ENCODE assay signal across 2 cellular contexts in genomic region chr15:35055416-35056105, GRCh38.
TF ChIP-seq lines count a peak whose summit lies in the region.

No MANE protein-coding gene starts in this region.

TF ChIP-seq in WTC11, 78 proteins besides CTCF, POLR2A, EP300 and RAD21 (continued from another document):
- TF ChIP-seq ZBTB43 (CRISPR knock-in tag; IDR thresholded peaks at IDR 0.05): no peak
- no peak for TF ChIP-seq E2F4 (CRISPR knock-in tag; IDR thresholded peaks at IDR 0.05; ENCODE audit: borderline replicate concordance, low read depth)

TF ChIP-seq in GM23338, 12 proteins besides CTCF, POLR2A, EP300 and RAD21 (continued from another document):
- TF ChIP-seq CREB1 (CRISPR knock-in tag; IDR thresholded peaks at IDR 0.05; ENCODE audit: low read depth) (no peak), ZNF114 (CRISPR knock-in tag; IDR thresholded peaks at IDR 0.05) (no peak), ETS1 (IDR thresholded peaks at IDR 0.05) (no peak), STAT1 (IDR thresholded peaks at IDR 0.05; ENCODE audit: unreplicated experiment) (no peak), EZH2phosphoT487 (IDR thresholded peaks at IDR 0.05; ENCODE audit: unreplicated experiment) (no peak), NANOG (IDR thresholded peaks at IDR 0.05; ENCODE audit: borderline replicate concordance) (no peak)
